In genomic region chr12:15787801-15788200, GRCh38 we compare ENCODE assay signal across 8 cellular contexts. TPM values are rescaled to one million over a fixed set of nuclear protein-coding genes. Genes with fewer than 3 reads are reported as not detected.
A peak's percentile ranks its signal among the peaks of the same experiment; 100 is the strongest.
DNase-seq lines count a peak whose midpoint lies in the region; ATAC-seq and TF ChIP-seq lines count a peak whose summit lies in the region.

No MANE protein-coding gene starts in this region.

- CTCF ChIA-PET in OCI-LY7 (lab: Charles Lee; ENCODE audit: unreplicated experiment), result no interaction called here

- H3K4me3 ChIP-seq in right cardiac atrium (ENCODE audit: low read length) (peak overlapping the region; percentile 88), OCI-LY7 (ENCODE audit: low read depth, low read length, poor library complexity, severe bottlenecking) (no peak overlapping the region)

- H3K36me3 Mint-ChIP-seq in chondrocyte (ENCODE audit: low read depth) (peaks cover 4% of the 10 kb centered on the region), naive B cell (no peaks in the 10 kb centered on the region)

- TF ChIP-seq CTCF in chondrocyte (IDR thresholded peaks at IDR 0.05), result no peak
- TF ChIP-seq CTCF in OCI-LY7 (conservative IDR thresholded peaks at IDR 0.05; ENCODE audit: low read length), result no peak

- POLR2A ChIA-PET in OCI-LY7 (lab: Charles Lee), result no interaction called here

- H3K27ac ChIP-seq in right cardiac atrium (ENCODE audit: low read length) (no peak overlapping the region), OCI-LY7 (ENCODE audit: low read depth, low read length, poor library complexity, severe bottlenecking) (no peak overlapping the region)

- H3K27me3 ChIP-seq in right cardiac atrium (ENCODE audit: control insufficient read depth, insufficient read depth), result no peaks in the 10 kb centered on the region

- H3K9me2 ChIP-seq in OCI-LY7 (ENCODE audit: insufficient read depth, low read length), result no peaks in the 10 kb centered on the region

- no peak overlapping the region for H3K4me2 ChIP-seq in OCI-LY7 (ENCODE audit: low read length)

- no peak overlapping the region for H2AFZ ChIP-seq in OCI-LY7 (ENCODE audit: low read length)

- H3K79me2 ChIP-seq in OCI-LY7 (ENCODE audit: insufficient read depth, low read depth, low read length), result no peaks in the 10 kb centered on the region

- H3K27ac Mint-ChIP-seq in chondrocyte (ENCODE audit: unreplicated experiment) (peak overlapping the region; percentile 94), naive B cell (no peak overlapping the region)

- intact Hi-C loops in right cardiac atrium (cut with DNase I), result loop anchor here in 2 of 4 donors (5.0 to 10.0 kb wide), 2 partner anchors 57 to 64 kb away; no protein-coding TSS in a partner anchor
- intact Hi-C loops in Right ventricle myocardium inferior (cut with DNase I), result loop anchor here (5.0 kb wide), 3 partner anchors 64 to 196 kb away; no protein-coding TSS in a partner anchor
- intact Hi-C loops in OCI-LY7 (cut with micrococcal nuclease; ENCODE audit: unreplicated experiment), result no loop called here

- no peaks in the 10 kb centered on the region for H3K36me3 ChIP-seq in OCI-LY7 (ENCODE audit: insufficient read depth, low read length)

- WGBS in right cardiac atrium, result 50% methylated on average over 4 of the region's 4 CpGs

- H3K4me3 Mint-ChIP-seq in chondrocyte (ENCODE audit: unreplicated experiment) (peak overlapping the region; percentile 83), naive B cell (peak overlapping the region in 6 of 8 donors; percentile 88 to 97 (median 92))

- H3K4me1 ChIP-seq in right cardiac atrium (ENCODE audit: control insufficient read depth, insufficient read depth, low read length) (no peaks in the 10 kb centered on the region), OCI-LY7 (ENCODE audit: insufficient read depth, low read length, poor library complexity, severe bottlenecking) (no peaks in the 10 kb centered on the region)

- H3K9me3 Mint-ChIP-seq in chondrocyte (ENCODE audit: low read depth) (peaks cover 4% of the 10 kb centered on the region), naive B cell (no peaks in the 10 kb centered on the region)

- no TSS peak for BruUV-seq in OCI-LY7 (replicated peaks; lab: Mats Ljungman, UMichigan)

- no peak for ATAC-seq in right cardiac atrium
- no peak for ATAC-seq in Right ventricle myocardium inferior
- ATAC-seq in naive B cell (ENCODE audit: low read depth in 2 of 2), result no peak
- ATAC-seq in HG03565 (IDR thresholded peaks at IDR 0.05; ENCODE audit: unreplicated experiment), result no peak
- no peak for ATAC-seq in HG02759 (IDR thresholded peaks at IDR 0.05; ENCODE audit: unreplicated experiment)

- H3K9me3 ChIP-seq in right cardiac atrium (ENCODE audit: control insufficient read depth, low read length) (no peaks in the 10 kb centered on the region), OCI-LY7 (ENCODE audit: low read length) (no peaks in the 10 kb centered on the region)

- H3K4me1 Mint-ChIP-seq in chondrocyte (ENCODE audit: low read depth) (peaks cover 51% of the 10 kb centered on the region), naive B cell (peaks cover 13 to 17% (median 15%) of the 10 kb centered on the region in 3 donors)

- H4K20me1 ChIP-seq in OCI-LY7 (ENCODE audit: insufficient read depth, low read length), result no peaks in the 10 kb centered on the region

- no peak for DNase-seq in right cardiac atrium
- DNase-seq in Right ventricle myocardium inferior (ENCODE audit: missing footprints), result no peak
- no peak for DNase-seq in chondrocyte (ENCODE audit: low spot score)
- no peak for DNase-seq in naive B cell
- DNase-seq in OCI-LY7 (ENCODE audit: low spot score), result no peak
- DNase-seq in OCI-M1 (lab: John Stamatoyannopoulos, UW), result no peak

- H3K27me3 Mint-ChIP-seq in chondrocyte (ENCODE audit: low read depth), result no peaks in the 10 kb centered on the region
- H3K27me3 Mint-ChIP-seq in naive B cell, result peaks cover 38 to 64% (median 57%) of the 10 kb centered on the region in 3 donors

RNA-seq across cellular contexts. Expression of gene EPS8, which starts 1.4 kb away (rescaled TPM):
- total RNA-seq in right cardiac atrium (10 to 100 TPM; 27.3 to 39.7 (median 32.8) TPM), Right ventricle myocardium inferior (20.7 TPM), chondrocyte (114 to 181 TPM (median 120 TPM) in 3 replicates), OCI-LY7 (2022) (0.44 and 0.61 TPM in 2 replicates)
- polyA plus RNA-seq in right cardiac atrium (18.6 TPM), naive B cell (ENCODE audit: low read depth in 6 of 6) (1 to 10 TPM in 3 of 6 donors, under 1 TPM in 3; 0.49 to 1.3 (median 0.90) TPM)
- total RNA-seq in OCI-LY7 (2014; rRNA removed; shearing (Covaris generic)), result 0.64 and 0.92 TPM in 2 replicates

Comparison
In these comparisons a context has a peak if more than half of its experiments do, and no peak if none do; other contexts are left out.
1. RNA of gene EPS8, which starts 1.4 kb away (total RNA-seq): 114 to 181 TPM in chondrocyte, 27.3 to 39.7 TPM in right cardiac atrium and 20.7 TPM in Right ventricle myocardium inferior (single experiment); 0.44 to 0.92 TPM in OCI-LY7; every median in the first group is over 10 times any median in the second.